In the genomic region with DNA sequence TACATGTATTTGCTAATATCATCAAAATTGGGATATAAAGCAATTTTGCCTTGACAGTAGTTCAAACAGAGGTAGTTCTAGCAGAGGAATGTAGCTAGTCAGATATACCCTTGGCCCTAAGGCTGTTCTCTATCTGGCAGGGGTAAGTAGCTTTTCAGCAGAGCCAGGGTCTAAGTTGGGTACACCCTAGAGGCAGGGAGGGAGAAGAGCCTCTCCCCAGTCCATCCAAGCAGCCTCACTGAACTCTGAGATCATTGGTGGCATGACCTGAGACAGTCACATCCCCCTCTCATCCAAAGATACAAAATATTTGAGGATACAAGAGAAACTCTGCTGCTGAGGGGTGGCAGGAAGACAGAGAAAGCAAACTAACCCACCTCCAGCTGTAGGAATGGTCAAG, we compare ENCODE assay signal across 24 cellular contexts.
"Had no signal": no experiment of that assay in that cellular context is flagged by ENCODE, and none has a peak within 500 bp of the region (broad histone marks: within the 10 kb centered on the region; RNA-seq: fewer than 3 reads in every experiment).

No MANE protein-coding gene starts in this region.

- H3K4me1 Mint-ChIP-seq: activated naive CD4-positive, alpha-beta T cell treated with anti-CD3 and anti-CD28 coated beads, Interleukin-2, amount 10 ng/mL, durations not matched to agents 7 days and 5 days; activated naive CD8-positive, alpha-beta T cell treated with anti-CD3 and anti-CD28 coated beads, Interleukin-2, amount 50 U/mL, for 24 hours; immature natural killer cell; naive thymus-derived CD4-positive, alpha-beta T cell; stimulated activated naive CD8-positive, alpha-beta T cell treated with anti-CD3 and anti-CD28 coated beads, Interleukin-15, amount 100 ng/mL, for 72 hours had no signal

- H3K36me3 ChIP-seq: brain microvascular endothelial cell had no signal

- H3K4me3 Mint-ChIP-seq: activated naive CD4-positive, alpha-beta T cell treated with anti-CD3 and anti-CD28 coated beads, Interleukin-2, amount 10 ng/mL, durations not matched to agents 7 days and 5 days; activated naive CD8-positive, alpha-beta T cell treated with anti-CD3 and anti-CD28 coated beads, Interleukin-2, amount 50 U/mL, for 24 hours; immature natural killer cell; naive thymus-derived CD4-positive, alpha-beta T cell; stimulated activated naive CD8-positive, alpha-beta T cell treated with anti-CD3 and anti-CD28 coated beads, Interleukin-15, amount 100 ng/mL, for 72 hours had no signal

- H3K27ac Mint-ChIP-seq: activated naive CD4-positive, alpha-beta T cell treated with anti-CD3 and anti-CD28 coated beads, Interleukin-2, amount 10 ng/mL, durations not matched to agents 7 days and 5 days; activated naive CD8-positive, alpha-beta T cell treated with anti-CD3 and anti-CD28 coated beads, Interleukin-2, amount 50 U/mL, for 24 hours; immature natural killer cell; naive thymus-derived CD4-positive, alpha-beta T cell; stimulated activated naive CD8-positive, alpha-beta T cell treated with anti-CD3 and anti-CD28 coated beads, Interleukin-15, amount 100 ng/mL, for 72 hours had no signal

- DNase-seq: activated CD4-positive, alpha-beta T cell treated with anti-CD3 and anti-CD28 coated beads, Interleukin-2, amount 50 U/mL, for 1 hour; activated CD4-positive, CD25-positive, alpha-beta regulatory T cell treated with anti-CD3 and anti-CD28 coated beads, Interleukin-2, amount 50 U/mL, for 72 hours; activated CD8-positive, alpha-beta memory T cell treated with anti-CD3 and anti-CD28 coated beads for 24 hours; activated CD8-positive, alpha-beta memory T cell treated with anti-CD3 and anti-CD28 coated beads, Interleukin-2, amount 50 U/mL, for 48 hours; activated effector memory CD4-positive, alpha-beta T cell treated with Interleukin-2 at 50 U/mL for 16 hours; activated naive CD4-positive, alpha-beta T cell treated with anti-CD3 and anti-CD28 coated beads, Interleukin-2, amount 10 ng/mL, durations not matched to agents 7 days and 5 days; activated naive CD8-positive, alpha-beta T cell treated with anti-CD3 and anti-CD28 coated beads, Interleukin-2, amount 50 U/mL, for 24 hours; activated T-cell treated with anti-CD3 and anti-CD28 coated beads, Interleukin-2, amount 50 U/mL, for 48 hours; anterior cingulate cortex; brain microvascular endothelial cell; central memory CD4-positive, alpha-beta T cell; dorsolateral prefrontal cortex; foreskin melanocyte; glutamatergic neuron; immature natural killer cell; mesenchymal stem cell; naive thymus-derived CD4-positive, alpha-beta T cell; psoas muscle; stimulated activated CD4-positive, alpha-beta T cell treated with anti-CD3 and anti-CD28 coated beads, Interleukin-4, amount 100 ng/mL, for 1 hour; stimulated activated naive CD8-positive, alpha-beta T cell treated with anti-CD3 and anti-CD28 coated beads, Interleukin-15, amount 100 ng/mL, for 72 hours; trophoblast cell had no signal

- H3K9me3 ChIP-seq: psoas muscle had no signal

- H3K27ac ChIP-seq: brain microvascular endothelial cell, dorsolateral prefrontal cortex, epithelial cell of prostate, psoas muscle had no signal

- H3K36me3 Mint-ChIP-seq: activated naive CD4-positive, alpha-beta T cell treated with anti-CD3 and anti-CD28 coated beads, Interleukin-2, amount 10 ng/mL, durations not matched to agents 7 days and 5 days; immature natural killer cell; naive thymus-derived CD4-positive, alpha-beta T cell had no signal

- ATAC-seq: activated naive CD8-positive, alpha-beta T cell treated with anti-CD3 and anti-CD28 coated beads, Interleukin-2, amount 50 U/mL, for 24 hours; naive thymus-derived CD4-positive, alpha-beta T cell; psoas muscle; sciatic nerve; stimulated activated naive CD8-positive, alpha-beta T cell treated with anti-CD3 and anti-CD28 coated beads, Interleukin-15, amount 100 ng/mL, for 72 hours had no signal

- H3K4me2 ChIP-seq: smooth muscle cell had no signal

- H3K27me3 ChIP-seq: brain microvascular endothelial cell, dorsolateral prefrontal cortex had no signal

- H3K9me3 Mint-ChIP-seq: activated naive CD4-positive, alpha-beta T cell treated with anti-CD3 and anti-CD28 coated beads, Interleukin-2, amount 10 ng/mL, durations not matched to agents 7 days and 5 days; activated naive CD8-positive, alpha-beta T cell treated with anti-CD3 and anti-CD28 coated beads, Interleukin-2, amount 50 U/mL, for 24 hours; stimulated activated naive CD8-positive, alpha-beta T cell treated with anti-CD3 and anti-CD28 coated beads, Interleukin-15, amount 100 ng/mL, for 72 hours had no signal

- H3K27me3 Mint-ChIP-seq: activated naive CD4-positive, alpha-beta T cell treated with anti-CD3 and anti-CD28 coated beads, Interleukin-2, amount 10 ng/mL, durations not matched to agents 7 days and 5 days; activated naive CD8-positive, alpha-beta T cell treated with anti-CD3 and anti-CD28 coated beads, Interleukin-2, amount 50 U/mL, for 24 hours; stimulated activated naive CD8-positive, alpha-beta T cell treated with anti-CD3 and anti-CD28 coated beads, Interleukin-15, amount 100 ng/mL, for 72 hours had no signal

- H3K4me3 ChIP-seq: dorsolateral prefrontal cortex, psoas muscle, smooth muscle cell had no signal
